In the genomic region with DNA sequence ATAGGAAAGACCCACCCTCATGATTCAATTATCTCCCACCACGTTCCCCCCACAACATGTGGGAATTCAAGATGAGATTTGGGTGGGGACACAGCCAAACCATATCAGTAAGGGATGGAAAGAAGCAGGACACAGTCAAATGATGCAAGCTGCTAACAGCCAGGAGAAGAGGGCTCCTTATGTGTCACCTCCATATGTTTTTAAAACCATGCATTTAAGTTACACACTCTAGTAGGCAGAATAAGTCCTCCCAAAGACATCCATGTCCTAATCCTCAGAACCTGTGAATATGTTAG, we compare ENCODE assay signal across 26 cellular contexts. TPM values are rescaled to one million over a fixed set of nuclear protein-coding genes. Genes with fewer than 3 reads are reported as not detected.
DNase-seq lines count a peak whose midpoint lies in the region; FAIRE-seq and TF ChIP-seq lines count a peak whose summit lies in the region.
"Had no signal": no experiment of that assay in that cellular context is flagged by ENCODE, and none has a peak within 500 bp of the region (broad histone marks: within the 10 kb centered on the region; RNA-seq: fewer than 3 reads in every experiment).

No MANE protein-coding gene starts in this region.

- H3K9ac ChIP-seq in H9 (ENCODE audit: extremely low read depth, insufficient read length, low read length) (no peak overlapping the region), H1 (replicated peaks in 1 of 4; ENCODE audit: extremely low read depth in 1 of 4, low read depth in 3 of 4, low read length in 3 of 4) (no peak overlapping the region)
- H3K9ac ChIP-seq: BLaER1 treated with 17β-estradiol and CSF1 and Interleukin-3, amounts not matched to agents 10 nM and 100 nM had no signal

- H3K27me3 ChIP-seq in H9 (ENCODE audit: insufficient read depth, low read length) (no peaks in the 10 kb centered on the region), H1 (replicated peaks in 1 of 4; ENCODE audit: control insufficient read depth in 3 of 4, extremely low read depth in 1 of 4, insufficient read depth in 3 of 4, low read length in 3 of 4) (no peaks in the 10 kb centered on the region; a peak in 1 of 7 replicates), tibial nerve (no peaks in the 10 kb centered on the region)
- H3K27me3 ChIP-seq: BLaER1 treated with 17β-estradiol and CSF1 and Interleukin-3, amounts not matched to agents 10 nM and 100 nM had no signal

- peaks cover 25 to 45% (median 40%) of the 10 kb centered on the region in 3 experiments; a peak in 6 of 7 replicates for H3K36me3 Mint-ChIP-seq in H9 (ENCODE audit: insufficient read depth in 1 of 3, low read depth in 3 of 3)
- H3K36me3 Mint-ChIP-seq: CD14-positive monocyte had no signal

- TF ChIP-seq EP300 in H1 (IDR thresholded peaks at IDR 0.05; ENCODE audit: borderline replicate concordance in 1 of 2, low read depth in 2 of 2, low read length in 2 of 2) (no peak), tibial nerve (IDR thresholded peaks at IDR 0.05) (no peak)

- peak; percentile 68 for FAIRE-seq in HTR-8/SVneo (lab: Jason Lieb, UNC)
- FAIRE-seq in H1 (lab: Jason Lieb, UNC), result no peak
- FAIRE-seq: A549, D721Med, GM12878, GM19239, H54 had no signal

- H3K14ac ChIP-seq in H9 (ENCODE audit: insufficient read depth, low read length) (no peak overlapping the region), H1 (ENCODE audit: insufficient read length) (no peak overlapping the region)

- H3K18ac ChIP-seq in H9 (ENCODE audit: insufficient read length, low read depth, low read length) (no peak overlapping the region), H1 (ENCODE audit: extremely low read depth, low read length) (no peak overlapping the region)

- H3K4me1 ChIP-seq in H9 (ENCODE audit: insufficient read depth, low read length) (0 out of 2 replicates have a peak, but pooled peaks cover 3% of the 10 kb centered on the region), H1 (replicated peaks in 1 of 4; ENCODE audit: control insufficient read depth in 3 of 4, insufficient read depth in 4 of 4, low read length in 3 of 4) (no peaks in the 10 kb centered on the region; a peak in 1 of 7 replicates), tibial nerve (peaks cover 0 to 59% (median 15%) of the 10 kb centered on the region in 4 donors)
- H3K4me1 ChIP-seq: A549, BE2C had no signal

- no peak overlapping the region for H3K4me3 Mint-ChIP-seq in H9
- H3K4me3 Mint-ChIP-seq: CD14-positive monocyte; CD8-positive, alpha-beta memory T cell; GM23338 had no signal

- H3K23me2 ChIP-seq in H9 (ENCODE audit: insufficient read length, low read depth, low read length, poor library complexity, severe bottlenecking), result peaks cover 8% of the 10 kb centered on the region
- H3K23me2 ChIP-seq in H1 (ENCODE audit: low read depth, low read length), result no peaks in the 10 kb centered on the region

- CTCF ChIA-PET in H1 (lab: Charles Lee; ENCODE audit: partially characterized antibody), result interaction anchor here (0.7 to 1.6 kb wide), 5 partner anchors 9 to 71 kb away, joined by 3 to 4 read pairs (median 3); no protein-coding TSS in a partner anchor

- no peak overlapping the region for H3K56ac ChIP-seq in H9 (ENCODE audit: insufficient read length, low read depth, low read length)
- no peak overlapping the region for H3K56ac ChIP-seq in H1 (replicated peaks; ENCODE audit: insufficient read length, low read depth, low read length)

- H3K4me1 Mint-ChIP-seq in H9, result peaks cover 24 to 25% of the 10 kb centered on the region in 2 experiments

- no peak overlapping the region for H2BK15ac ChIP-seq in H9 (ENCODE audit: low read depth, low read length)
- H2BK15ac ChIP-seq in H1 (ENCODE audit: low read length), result no peak overlapping the region

- H2BK12ac ChIP-seq in H9 (ENCODE audit: insufficient read length, low read depth, low read length) (no peak overlapping the region), H1 (ENCODE audit: low read depth, low read length) (no peak overlapping the region)

- no peaks in the 10 kb centered on the region for H3K27me3 Mint-ChIP-seq in H9 (ENCODE audit: low read depth)
- H3K27me3 Mint-ChIP-seq: CD4-positive, alpha-beta T cell had no signal

- H3K79me1 ChIP-seq in H9 (ENCODE audit: insufficient read depth, low read depth, low read length, poor library complexity, severe bottlenecking) (no peaks in the 10 kb centered on the region), H1 (ENCODE audit: low read depth, low read length) (no peaks in the 10 kb centered on the region)

- H2AFZ ChIP-seq in H9 (ENCODE audit: low read length) (no peak overlapping the region), H1 (ENCODE audit: low read length) (no peak overlapping the region)
- H2AFZ ChIP-seq: GM23338 had no signal

- no peak overlapping the region for H3K4me2 ChIP-seq in H9 (ENCODE audit: insufficient read depth, insufficient read length, low read length)
- H3K4me2 ChIP-seq in H1 (ENCODE audit: insufficient read depth in 1 of 2, low read depth in 2 of 2, low read length in 2 of 2), result no peak overlapping the region
- H3K4me2 ChIP-seq: A549; BLaER1 treated with 17β-estradiol and CSF1 and Interleukin-3, amounts not matched to agents 10 nM and 100 nM; GM23338 had no signal

- peaks cover 4 to 36% (median 26%) of the 10 kb centered on the region in 4 experiments; a peak in 7 of 8 replicates for H3K36me3 ChIP-seq in H1 (ENCODE audit: control insufficient read depth in 2 of 4, insufficient read depth in 4 of 4, low read length in 3 of 4)
- H3K36me3 ChIP-seq in tibial nerve, result peaks cover 0 to 10% (median 0%) of the 10 kb centered on the region in 3 donors
- H3K36me3 ChIP-seq: BE2C had no signal

- TF ChIP-seq CTCF in H9 (conservative IDR thresholded peaks at IDR 0.05), result no peak
- TF ChIP-seq CTCF in H1 (IDR thresholded peaks at IDR 0.05; ENCODE audit: control extremely low read depth in 1 of 3, insufficient read depth in 1 of 3, low read depth in 1 of 3, low read length in 3 of 3), result no peak
- no peak for TF ChIP-seq CTCF in tibial nerve (IDR thresholded peaks at IDR 0.05)

- H2BK5ac ChIP-seq in H9 (ENCODE audit: insufficient read length, low read length) (no peak overlapping the region), H1 (ENCODE audit: low read depth, low read length) (no peak overlapping the region)

- H3K4ac ChIP-seq in H9 (ENCODE audit: low read depth, low read length) (no peak overlapping the region), H1 (replicated peaks; ENCODE audit: insufficient read length, low read depth, low read length) (no peak overlapping the region)

- H2BK120ac ChIP-seq in H9 (ENCODE audit: low read depth, low read length, poor library complexity, severe bottlenecking) (no peak overlapping the region), H1 (replicated peaks; ENCODE audit: low read depth, low read length) (no peak overlapping the region)

- H2BK20ac ChIP-seq in H9 (ENCODE audit: low read depth, low read length, poor library complexity, severe bottlenecking) (no peak overlapping the region), H1 (ENCODE audit: low read length) (no peak overlapping the region)

- H3K27ac ChIP-seq in H9 (ENCODE audit: insufficient read length, low read depth, low read length) (no peak overlapping the region), H1 (ENCODE audit: low read depth, low read length) (no peak overlapping the region), tibial nerve (peak overlapping the region; percentile 58 to 89 (median 72))
- H3K27ac ChIP-seq: A549; BLaER1 treated with 17β-estradiol and CSF1 and Interleukin-3, amounts not matched to agents 10 nM and 100 nM had no signal

- H3K27ac Mint-ChIP-seq in H9, result peak overlapping the region in 2 of 3 experiments; percentile 54 to 69; a peak in 2 of 7 replicates
- H3K27ac Mint-ChIP-seq: CD14-positive monocyte; CD4-positive, alpha-beta T cell; GM23338 had no signal

- no peak for DNase-seq in H9
- DNase-seq in HTR-8/SVneo (ENCODE audit: insufficient read length, low spot score), result no peak
- no peak for DNase-seq in H1 (ENCODE audit: low read depth in 1 of 2, low spot score in 2 of 2)
- no peak for DNase-seq in tibial nerve (ENCODE audit: low spot score in 2 of 2)
- no peak for DNase-seq in NCI-H2107 (lab: John Stamatoyannopoulos, UW)
- DNase-seq in dermis blood vessel endothelial cell, result no peak
- DNase-seq in islet precursor cell, result no peak
- DNase-seq: 8988T; ACHN; AML-193; BE2C; CD4-positive, alpha-beta T cell; CD8-positive, alpha-beta memory T cell; DMS 273 treated with DMSO at 0.1 percent for 48 hours; DMS79; EL; GDM1; HCEC 1CT had no signal

- H4K20me1 ChIP-seq in H9 (ENCODE audit: control insufficient read depth, insufficient read depth, insufficient read length) (no peaks in the 10 kb centered on the region), H1 (replicated peaks in 1 of 2; ENCODE audit: control insufficient read depth in 1 of 2, insufficient read depth in 2 of 2, low read length in 2 of 2) (no peaks in the 10 kb centered on the region)
- H4K20me1 ChIP-seq: BLaER1 treated with 17β-estradiol and CSF1 and Interleukin-3, amounts not matched to agents 10 nM and 100 nM had no signal

- no peak for TF ChIP-seq POLR2A in H1 (IDR thresholded peaks at IDR 0.05; ENCODE audit: control extremely low read depth in 1 of 2, low read depth in 2 of 2, low read length in 2 of 2)
- TF ChIP-seq POLR2A in tibial nerve (IDR thresholded peaks at IDR 0.05), result no peak

- H3K4me3 ChIP-seq in H1 (ENCODE audit: extremely low read depth in 1 of 4, insufficient read depth in 2 of 4, low read depth in 3 of 4, low read length in 4 of 4) (no peak overlapping the region), tibial nerve (no peak overlapping the region)
- H3K4me3 ChIP-seq: A549; BLaER1 treated with 17β-estradiol and CSF1 and Interleukin-3, amounts not matched to agents 10 nM and 100 nM; GM12878; GM23338 had no signal

- POLR2A ChIA-PET in H1 (lab: Charles Lee; ENCODE audit: partially characterized antibody), result interaction anchor here (0.8 to 1.5 kb wide), 5 partner anchors 9 to 81 kb away, joined by 3 to 4 read pairs (median 4); a partner anchor contains a TSS

- H3T11ph ChIP-seq in H9 (ENCODE audit: low read length), result no peak overlapping the region

- WGBS in H9 (ENCODE audit: extremely low coverage, insufficient read length, low lambda C conversion rate), result no CpG with 5 or more reads among the region's 1 CpG
- WGBS in H1 (ENCODE audit: extremely low coverage in 1 of 2, insufficient coverage in 1 of 2, insufficient read length in 1 of 2, insufficient replicate concordance in 2 of 2, low coverage in 1 of 2, low lambda C conversion rate in 2 of 2, missing lambda C conversion rate in 1 of 2), 2 experiments, result 83% methylated on average over 1 of the region's 1 CpG; no CpG with 5 or more reads in 1 of the 2 experiments
- 54 to 68% methylated on average over 1 of the region's 1 CpG for WGBS in tibial nerve, 2 donors

- H4K91ac ChIP-seq in H9 (ENCODE audit: insufficient read length, low read depth, low read length) (no peak overlapping the region), H1 (replicated peaks; ENCODE audit: insufficient read length, low read length) (no peak overlapping the region)

- no peaks in the 10 kb centered on the region for H3K79me2 ChIP-seq in H9 (ENCODE audit: insufficient read depth, low read length)
- H3K79me2 ChIP-seq in H1 (ENCODE audit: control insufficient read depth in 1 of 2, insufficient read depth in 2 of 2, low read length in 2 of 2), result no peaks in the 10 kb centered on the region

- no peak for TF ChIP-seq RAD21 in H1 (IDR thresholded peaks at IDR 0.05 in 1 of 2, conservative IDR thresholded peaks at IDR 0.05 in 1 of 2; ENCODE audit: low read depth in 2 of 2, low read length in 2 of 2)

- H3K9me3 ChIP-seq in H9 (ENCODE audit: control insufficient read depth, low read depth, low read length) (no peaks in the 10 kb centered on the region), H1 (ENCODE audit: insufficient read depth in 2 of 2, low read depth in 1 of 2, low read length in 1 of 2) (peaks cover 2 to 3% of the 10 kb centered on the region in 2 experiments; a peak in 2 of 4 replicates), tibial nerve (no peaks in the 10 kb centered on the region)
- H3K9me3 ChIP-seq: A549; BE2C; BLaER1 treated with 17β-estradiol and CSF1 and Interleukin-3, amounts not matched to agents 10 nM and 100 nM had no signal

- H2AK5ac ChIP-seq in H9 (ENCODE audit: insufficient read length, low read length), result no peak overlapping the region
- H2AK5ac ChIP-seq in H1 (ENCODE audit: low read depth, low read length), result no peak overlapping the region

- no peak overlapping the region for H4K8ac ChIP-seq in H9 (replicated peaks; ENCODE audit: insufficient read length, low read depth, low read length)
- no peak overlapping the region for H4K8ac ChIP-seq in H1 (ENCODE audit: extremely low read depth, insufficient read depth, low read length)

- no peak overlapping the region for H3K23ac ChIP-seq in H9 (ENCODE audit: insufficient read length, low read depth, low read length)
- H3K23ac ChIP-seq in H1 (ENCODE audit: insufficient read length), result no peak overlapping the region

- H4K5ac ChIP-seq in H9 (ENCODE audit: insufficient read length, low read depth, low read length) (no peak overlapping the region), H1 (ENCODE audit: insufficient read length, low read depth, low read length) (no peak overlapping the region)

- peaks cover 4% of the 10 kb centered on the region in 2 experiments; a peak in 3 of 5 replicates for H3K9me3 Mint-ChIP-seq in H9
- H3K9me3 Mint-ChIP-seq: CD4-positive, alpha-beta T cell; CD8-positive, alpha-beta memory T cell had no signal

RNA-seq across cellular contexts. Expression of a gene that starts 4.2 kb away (rescaled TPM):
- 0.96 and 1.3 TPM in 2 replicates for total RNA-seq in H9 (2021)
- total RNA-seq in H1 (2021; fragmentation: NEBNext Ultra II Directional; extraction: Animal tissue kit (Norgen Biotek cat#: 25700)), result 1.2 and 2.4 TPM in 2 replicates
- polyA plus RNA-seq in H1 (2011; rRNA removed), result 0.39 and 1.1 TPM in 2 replicates
- polyA plus RNA-seq in H1 (2011; cell fraction: cytosol; rRNA removed), result 1.2 TPM
- polyA plus RNA-seq in H1 (2011; cell fraction: nucleus; rRNA removed), result 1.9 TPM
- polyA plus RNA-seq in H1 (2012, experiment 1 of 2), result 1.3 to 1.7 TPM (median 1.3 TPM) in 4 replicates
- polyA plus RNA-seq in H1 (2012, experiment 2 of 2), result 0.05 TPM
- polyA plus RNA-seq in H1 (2013, experiment 1 of 2), result 1.7 TPM
- 1.7 TPM for polyA plus RNA-seq in H1 (2013, experiment 2 of 2)
- 1.0 and 3.0 TPM in 2 replicates for polyA minus RNA-seq in H1 (2011; rRNA and poly(A)+ RNA removed)
- 1.1 TPM for polyA minus RNA-seq in H1 (2011; cell fraction: cytosol; rRNA and poly(A)+ RNA removed)
- 2.5 TPM for polyA minus RNA-seq in H1 (2011; cell fraction: nucleus; rRNA and poly(A)+ RNA removed)
- 1 to 10 TPM in 3 of 4 donors, under 1 TPM in 1; 0.39 to 5.4 (median 2.7) TPM for total RNA-seq in tibial nerve
- under 0.01 TPM in 1 of 2 replicates, not detected in the other for total RNA-seq in dermis blood vessel endothelial cell
- polyA plus RNA-seq: CD14-positive monocyte; CD8-positive, alpha-beta memory T cell; GM12878 had no signal

Comparison
In these comparisons a context has a peak if more than half of its experiments do, and no peak if none do; other contexts are left out.
1. H3K27ac ChIP-seq: peak in tibial nerve (4 of 4); none in H9 (single experiment) and H1 (single experiment).